In genomic region chr4:548976-549375, GRCh38 we compare ENCODE assay signal across 1 cellular context.
TF ChIP-seq lines count a peak whose summit lies in the region.

No MANE protein-coding gene starts in this region.

TF ChIP-seq in HepG2, 621 proteins besides CTCF, POLR2A, EP300 and RAD21:
- TF ChIP-seq ZNF773 (CRISPR knock-in tag; IDR thresholded peaks at IDR 0.05; ENCODE audit: borderline replicate concordance) (no peak), ATF5 (CRISPR knock-in tag; IDR thresholded peaks at IDR 0.05; ENCODE audit: low read depth) (no peak), NFKB2 (CRISPR knock-in tag; IDR thresholded peaks at IDR 0.05; ENCODE audit: borderline replicate concordance) (no peak), HMG20B (CRISPR knock-in tag; conservative IDR thresholded peaks at IDR 0.05) (no peak), HDAC1 (CRISPR knock-in tag; IDR thresholded peaks at IDR 0.05) (no peak), ZNF652 (CRISPR knock-in tag; IDR thresholded peaks at IDR 0.05; ENCODE audit: borderline replicate concordance, low read depth) (peak; percentile 88), TBP (CRISPR knock-in tag; IDR thresholded peaks at IDR 0.05) (no peak), SIX1 (CRISPR knock-in tag; IDR thresholded peaks at IDR 0.05; ENCODE audit: borderline replicate concordance) (no peak), ATF7 (IDR thresholded peaks at IDR 0.05) (peak; percentile 34), ATF7 (CRISPR knock-in tag; IDR thresholded peaks at IDR 0.05) (no peak), ZBTB26 (CRISPR knock-in tag; IDR thresholded peaks at IDR 0.05; ENCODE audit: borderline replicate concordance) (no peak), KDM3A (CRISPR knock-in tag; IDR thresholded peaks at IDR 0.05; ENCODE audit: low read depth) (no peak), TMF1 (CRISPR knock-in tag; IDR thresholded peaks at IDR 0.05; ENCODE audit: low read depth) (no peak), ZNF20 (CRISPR knock-in tag; IDR thresholded peaks at IDR 0.05) (no peak), GATAD1 (CRISPR knock-in tag; IDR thresholded peaks at IDR 0.05) (no peak), YY1 (IDR thresholded peaks at IDR 0.05; ENCODE audit: insufficient read depth, insufficient replicate concordance, low read depth, low read length) (no peak)
